ENCODE assay signal across 8 cellular contexts in the genomic region with DNA sequence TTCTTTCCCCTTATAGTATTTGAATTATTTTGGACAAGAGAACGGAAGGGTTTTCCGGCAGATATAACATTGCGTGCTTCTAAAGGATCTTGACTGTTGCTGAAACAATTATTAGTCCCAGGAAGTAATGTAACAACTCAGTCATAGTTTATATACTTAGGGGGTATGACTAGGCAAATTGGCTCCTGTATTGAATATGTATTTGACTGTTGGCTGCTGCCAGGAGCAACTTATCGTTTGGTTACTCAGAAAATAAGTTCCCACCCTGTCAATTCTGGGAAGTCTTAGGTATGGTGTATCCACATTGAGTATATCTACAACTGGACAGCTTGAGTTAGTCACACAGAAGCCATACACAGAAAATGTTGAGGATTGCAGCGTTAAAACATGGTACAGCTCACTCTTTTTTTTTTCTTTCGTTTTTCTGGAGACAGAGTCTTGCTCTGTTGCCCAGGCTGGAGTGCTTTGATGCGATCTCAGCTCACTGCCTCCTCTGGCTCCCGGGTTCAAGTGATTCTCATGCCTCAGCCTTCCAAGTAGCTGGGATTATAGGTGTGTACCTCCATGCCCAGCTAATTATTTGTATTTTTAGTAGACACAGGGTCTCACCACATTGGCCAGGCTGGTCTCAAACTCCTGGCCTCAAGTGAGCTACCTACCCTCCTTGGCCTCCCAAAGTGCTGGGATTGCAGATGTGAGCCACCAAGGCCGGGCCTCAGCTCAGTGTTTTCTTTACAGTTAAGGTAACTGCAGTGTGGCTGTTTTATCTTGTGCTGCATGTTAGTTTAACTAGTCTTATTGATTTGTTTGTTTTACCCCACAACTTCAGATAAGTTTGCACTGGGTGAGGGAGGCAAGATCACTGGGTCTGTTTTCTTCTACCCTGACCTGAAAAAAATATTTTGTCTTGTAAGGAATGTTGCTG. TPM values are rescaled to one million over a fixed set of nuclear protein-coding genes. Genes with fewer than 3 reads are reported as not detected.
A peak's percentile ranks its signal among the peaks of the same experiment; 100 is the strongest.
DNase-seq lines count a peak whose midpoint lies in the region; ATAC-seq and TF ChIP-seq lines count a peak whose summit lies in the region.

No MANE protein-coding gene starts in this region.

- H3K9ac ChIP-seq in neural progenitor cell: no peak overlapping the region

- peaks cover 4% of the 10 kb centered on the region for H3F3A ChIP-seq in neural progenitor cell (ENCODE audit: low read depth)

- H3K79me2 ChIP-seq in neural progenitor cell (ENCODE audit: low read depth): peaks cover 3% of the 10 kb centered on the region

- POLR2A ChIA-PET in CD4-positive, alpha-beta T cell (lab: Charles Lee): interaction anchor here (0.6 to 10.9 kb wide), 8 partner anchors 9 to 127 kb away, joined by 3 to 304 read pairs (median 8); partner anchors contain the start of genes COL9A2 and SMAP2

- no peaks in the 10 kb centered on the region for H3K27me3 Mint-ChIP-seq in CD4-positive, alpha-beta T cell
- no peaks in the 10 kb centered on the region for H3K27me3 Mint-ChIP-seq in neural progenitor cell (ENCODE audit: insufficient read depth, low read depth)

- TF ChIP-seq CTCF in CD4-positive, alpha-beta T cell (IDR thresholded peaks at IDR 0.05): no peak
- TF ChIP-seq CTCF in neural progenitor cell (IDR thresholded peaks at IDR 0.05): no peak

- H3K27ac ChIP-seq in CD4-positive, alpha-beta T cell (ENCODE audit: low read depth, low read length): peak overlapping the region; percentile 95
- H3K27ac ChIP-seq in caudate nucleus (ENCODE audit: low read depth, low read length) (peak overlapping the region; percentile 85), neural progenitor cell (no peak overlapping the region)

- peak overlapping the region; percentile 96 for H3K27ac Mint-ChIP-seq in CD4-positive, alpha-beta T cell
- H3K27ac Mint-ChIP-seq in neural progenitor cell: no peak overlapping the region

- H3K27me3 ChIP-seq in CD4-positive, alpha-beta T cell (ENCODE audit: control insufficient read depth, insufficient read depth, low read length): no peaks in the 10 kb centered on the region
- H3K27me3 ChIP-seq in neural progenitor cell: no peaks in the 10 kb centered on the region

- H3K4me3 Mint-ChIP-seq in CD4-positive, alpha-beta T cell: peak overlapping the region; percentile 83
- no peak overlapping the region for H3K4me3 Mint-ChIP-seq in neural progenitor cell

- H3K36me3 Mint-ChIP-seq in CD4-positive, alpha-beta T cell (ENCODE audit: low read depth): peaks cover 65% of the 10 kb centered on the region
- peaks cover 5% of the 10 kb centered on the region for H3K36me3 Mint-ChIP-seq in neural progenitor cell

- H3K4me1 Mint-ChIP-seq in CD4-positive, alpha-beta T cell (ENCODE audit: low read depth): peaks cover 80% of the 10 kb centered on the region
- H3K4me1 Mint-ChIP-seq in neural progenitor cell: peaks cover 17% of the 10 kb centered on the region

- H3K4me2 ChIP-seq in neural progenitor cell: peak overlapping the region; percentile 50

- no peak overlapping the region for H2AFZ ChIP-seq in neural progenitor cell (replicated peaks)

- peaks cover 10% of the 10 kb centered on the region for H3K4me1 ChIP-seq in neural progenitor cell

- H3K9me3 Mint-ChIP-seq in CD4-positive, alpha-beta T cell: no peaks in the 10 kb centered on the region
- no peaks in the 10 kb centered on the region for H3K9me3 Mint-ChIP-seq in neural progenitor cell

- DNase-seq in CD4-positive, alpha-beta T cell: no peak
- DNase-seq in NAMALWA (ENCODE audit: low spot score): peak; percentile 38
- DNase-seq in caudate nucleus (lab: John Stamatoyannopoulos, UW): no peak
- DNase-seq in neural progenitor cell (ENCODE audit: low spot score): no peak
- no peak for DNase-seq in DMS79 treated with DMSO at 0.1 percent for 48 hours (lab: John Stamatoyannopoulos, UW)
- no peak for DNase-seq in DMS53 (lab: John Stamatoyannopoulos, UW)

- CTCF ChIA-PET in CD4-positive, alpha-beta T cell (lab: Charles Lee): interaction anchor here (0.5 to 4.8 kb wide), 7 partner anchors 12 to 61 kb away, joined by 3 to 38 read pairs (median 9); no protein-coding TSS in a partner anchor

- H4K20me1 ChIP-seq in neural progenitor cell (ENCODE audit: low read depth): no peaks in the 10 kb centered on the region

- no peaks in the 10 kb centered on the region for H3K36me3 ChIP-seq in neural progenitor cell

- ATAC-seq in CD4-positive, alpha-beta T cell (ENCODE audit: poor library complexity): no peak
- ATAC-seq in GM18909 (IDR thresholded peaks at IDR 0.05; ENCODE audit: poor library complexity, unreplicated experiment) (no peak), GM21717 (IDR thresholded peaks at IDR 0.05; ENCODE audit: unreplicated experiment) (no peak)

- intact Hi-C loops in CD4-positive, alpha-beta T cell (cut with DNase I, micrococcal nuclease): loop anchor here in 1 of 2 experiments (10.0 kb wide), 1 partner anchor 129 kb away; the partner anchor contains the start of gene ZMPSTE24

- H3K4me3 ChIP-seq in neural progenitor cell: no peak overlapping the region

- H3K9me3 ChIP-seq in CD4-positive, alpha-beta T cell (ENCODE audit: control insufficient read depth, low read length): no peaks in the 10 kb centered on the region
- H3K9me3 ChIP-seq in neural progenitor cell (ENCODE audit: low read depth): no peaks in the 10 kb centered on the region

RNA-seq across cellular contexts. Expression of gene SMAP2, which starts 10.2 kb away (rescaled TPM):
- total RNA-seq in CD4-positive, alpha-beta T cell: 100 to 1,000 TPM; 214 to 216 TPM
- total RNA-seq in neural progenitor cell (ENCODE audit: low replicate concordance): 9.4 and 11.7 TPM in 2 replicates

Comparison
In these comparisons a context has a peak if more than half of its experiments do, and no peak if none do; other contexts are left out.
1. RNA of gene SMAP2, which starts 10.2 kb away (total RNA-seq): 214 to 216 TPM in CD4-positive, alpha-beta T cell; 9.4 to 11.7 TPM in neural progenitor cell; every median in the first group is over 10 times any median in the second.